ENCODE assay signal across 8 cellular contexts in genomic region chr16:82016268-82016667, GRCh38. TPM values are rescaled to one million over a fixed set of nuclear protein-coding genes. Genes with fewer than 3 reads are reported as not detected.
DNase-seq lines count a peak whose midpoint lies in the region; ATAC-seq and TF ChIP-seq lines count a peak whose summit lies in the region.

No MANE protein-coding gene starts in this region.

- no peaks in the 10 kb centered on the region for H3K36me3 ChIP-seq in adrenal gland (replicated peaks in 1 of 2)
- no peaks in the 10 kb centered on the region for H3K36me3 ChIP-seq in CD4-positive, alpha-beta memory T cell (ENCODE audit: insufficient read depth, low read length)

- no peaks in the 10 kb centered on the region for H3K9me3 Mint-ChIP-seq in activated CD8-positive, alpha-beta memory T cell treated with anti-CD3 and anti-CD28 coated beads, Interleukin-2, amount 10 ng/mL, durations not matched to agents 7 days and 5 days (ENCODE audit: low read depth)
- H3K9me3 Mint-ChIP-seq in effector memory CD8-positive, alpha-beta T cell, result peaks cover 0 to 1% of the 10 kb centered on the region in 2 donors
- peaks cover 0 to 11% (median 6%) of the 10 kb centered on the region in 8 donors for H3K9me3 Mint-ChIP-seq in CD4-positive, alpha-beta memory T cell

- H3K27me3 Mint-ChIP-seq in activated CD8-positive, alpha-beta memory T cell treated with anti-CD3 and anti-CD28 coated beads, Interleukin-2, amount 10 ng/mL, durations not matched to agents 7 days and 5 days, result peaks cover 36% of the 10 kb centered on the region
- H3K27me3 Mint-ChIP-seq in effector memory CD8-positive, alpha-beta T cell, result peaks cover 61 to 73% of the 10 kb centered on the region in 2 donors
- H3K27me3 Mint-ChIP-seq in CD4-positive, alpha-beta memory T cell, result peaks cover 28 to 39% of the 10 kb centered on the region in 2 donors

- peak; percentile 46 for DNase-seq in AG09319 (ENCODE audit: extremely low read depth, low read depth)
- no peak for DNase-seq in HFF-Myc (ENCODE audit: extremely low read depth, low read depth)
- DNase-seq in adrenal gland, result peak in 1 of 7 donors; percentile 7
- DNase-seq in left kidney (ENCODE audit: low read depth, low spot score), result peak; percentile 41
- no peak for DNase-seq in activated CD8-positive, alpha-beta memory T cell treated with anti-CD3 and anti-CD28 coated beads, Interleukin-2, amount 10 ng/mL, durations not matched to agents 7 days and 5 days
- no peak for DNase-seq in NCI-H226
- DNase-seq in effector memory CD8-positive, alpha-beta T cell, result no peak
- DNase-seq in CD4-positive, alpha-beta memory T cell, result no peak

- POLR2A ChIA-PET in CD4-positive, alpha-beta memory T cell (lab: Charles Lee; ENCODE audit: partially characterized antibody), result no interaction called here

- H3K4me1 Mint-ChIP-seq in activated CD8-positive, alpha-beta memory T cell treated with anti-CD3 and anti-CD28 coated beads, Interleukin-2, amount 10 ng/mL, durations not matched to agents 7 days and 5 days, result peaks cover 5% of the 10 kb centered on the region
- H3K4me1 Mint-ChIP-seq in effector memory CD8-positive, alpha-beta T cell (ENCODE audit: low read depth in 2 of 2), result peaks cover 4 to 8% of the 10 kb centered on the region in 2 donors
- peaks cover 5 to 10% (median 7%) of the 10 kb centered on the region in 4 donors for H3K4me1 Mint-ChIP-seq in CD4-positive, alpha-beta memory T cell

- H3K9me3 ChIP-seq in adrenal gland (replicated peaks in 1 of 3), result no peaks in the 10 kb centered on the region
- H3K9me3 ChIP-seq in CD4-positive, alpha-beta memory T cell (ENCODE audit: control insufficient read depth in 1 of 2, low read length in 2 of 2), result no peaks in the 10 kb centered on the region

- no peak overlapping the region for H3K27ac Mint-ChIP-seq in activated CD8-positive, alpha-beta memory T cell treated with anti-CD3 and anti-CD28 coated beads, Interleukin-2, amount 10 ng/mL, durations not matched to agents 7 days and 5 days
- no peak overlapping the region for H3K27ac Mint-ChIP-seq in effector memory CD8-positive, alpha-beta T cell
- no peak overlapping the region for H3K27ac Mint-ChIP-seq in CD4-positive, alpha-beta memory T cell

- peaks cover 12% of the 10 kb centered on the region for H3K27me3 ChIP-seq in adrenal gland
- no peaks in the 10 kb centered on the region for H3K27me3 ChIP-seq in CD4-positive, alpha-beta memory T cell (ENCODE audit: insufficient read depth, low read length)

- no peak overlapping the region for H3K4me3 Mint-ChIP-seq in activated CD8-positive, alpha-beta memory T cell treated with anti-CD3 and anti-CD28 coated beads, Interleukin-2, amount 10 ng/mL, durations not matched to agents 7 days and 5 days
- no peak overlapping the region for H3K4me3 Mint-ChIP-seq in effector memory CD8-positive, alpha-beta T cell
- no peak overlapping the region for H3K4me3 Mint-ChIP-seq in CD4-positive, alpha-beta memory T cell

- intact Hi-C loops in adrenal gland (cut with DNase I), result no loop called here
- intact Hi-C loops in CD4-positive, alpha-beta memory T cell (cut with micrococcal nuclease), result no loop called here

- peaks cover 2% of the 10 kb centered on the region for H3K36me3 Mint-ChIP-seq in activated CD8-positive, alpha-beta memory T cell treated with anti-CD3 and anti-CD28 coated beads, Interleukin-2, amount 10 ng/mL, durations not matched to agents 7 days and 5 days
- no peaks in the 10 kb centered on the region for H3K36me3 Mint-ChIP-seq in effector memory CD8-positive, alpha-beta T cell (ENCODE audit: insufficient read depth)
- H3K36me3 Mint-ChIP-seq in CD4-positive, alpha-beta memory T cell, result peaks cover 0 to 2% of the 10 kb centered on the region in 2 donors

- H3K4me3 ChIP-seq in HFF-Myc (replicated peaks; ENCODE audit: low read depth, low read length), result no peak overlapping the region
- H3K4me3 ChIP-seq in adrenal gland, result no peak overlapping the region
- H3K4me3 ChIP-seq in CD4-positive, alpha-beta memory T cell (ENCODE audit: low read length in 2 of 2), result no peak overlapping the region

- no peaks in the 10 kb centered on the region for H3K4me1 ChIP-seq in adrenal gland (replicated peaks in 1 of 2)
- H3K4me1 ChIP-seq in CD4-positive, alpha-beta memory T cell (ENCODE audit: insufficient read depth, low read length), result no peaks in the 10 kb centered on the region

- 15 to 35% (median 20%) methylated on average over 7 of the region's 7 CpGs for WGBS in adrenal gland, 4 donors

- no peak for ATAC-seq in activated CD8-positive, alpha-beta memory T cell treated with anti-CD3 and anti-CD28 coated beads, Interleukin-2, amount 10 ng/mL, durations not matched to agents 7 days and 5 days
- ATAC-seq in effector memory CD8-positive, alpha-beta T cell (replicated peaks), result no peak

- CTCF ChIA-PET in activated CD8-positive, alpha-beta memory T cell treated with anti-CD3 and anti-CD28 coated beads, Interleukin-2, amount 10 ng/mL, durations not matched to agents 7 days and 5 days (lab: Charles Lee), result interaction anchor here (1.0 kb wide), 1 partner anchor 30 kb away, joined by 3 read pairs; no protein-coding TSS in a partner anchor
- CTCF ChIA-PET in CD4-positive, alpha-beta memory T cell (lab: Charles Lee; ENCODE audit: partially characterized antibody), result no interaction called here

- TF ChIP-seq POLR2A in adrenal gland (IDR thresholded peaks at IDR 0.05), result no peak

- no peak overlapping the region for H3K27ac ChIP-seq in adrenal gland
- no peak overlapping the region for H3K27ac ChIP-seq in CD4-positive, alpha-beta memory T cell (ENCODE audit: low read depth, low read length)

- TF ChIP-seq CTCF in AG09319 (IDR thresholded peaks at IDR 0.05; ENCODE audit: low read depth, low read length) (peak; percentile 24), HFF-Myc (IDR thresholded peaks at IDR 0.05; ENCODE audit: low read depth, low read length, missing control alignments) (peak; percentile 37), adrenal gland (IDR thresholded peaks at IDR 0.05) (peak in 4 of 6 experiments; percentile 23 to 36 (median 29))

RNA-seq across cellular contexts. Expression of gene SDR42E1, which starts 5.0 kb away (rescaled TPM):
- total RNA-seq in adrenal gland, result under 1 TPM in 7 of 8 donors, not detected in 1; 0.17 to 0.65 (median 0.28) TPM
- under 1 TPM; 0.10 to 0.55 (median 0.16) TPM for polyA plus RNA-seq in adrenal gland
- 10 to 100 TPM in 1 of 2 experiments, 1 to 10 TPM in 1; 8.9 to 10.3 TPM for total RNA-seq in activated CD8-positive, alpha-beta memory T cell treated with anti-CD3 and anti-CD28 coated beads, Interleukin-2, amount 10 ng/mL, durations not matched to agents 7 days and 5 days
- 1 to 10 TPM; 8.1 to 9.8 TPM for total RNA-seq in CD4-positive, alpha-beta memory T cell
- 1 to 10 TPM; 2.3 to 5.0 TPM for polyA plus RNA-seq in CD4-positive, alpha-beta memory T cell

RNA-seq across cellular contexts. Expression of gene HSD17B2, which starts 18.8 kb away (rescaled TPM):
- not detected for total RNA-seq in adrenal gland
- polyA plus RNA-seq in adrenal gland, result under 1 TPM in 2 of 3 donors, not detected in 1; 0.10 to 0.16 TPM
- not detected for total RNA-seq in activated CD8-positive, alpha-beta memory T cell treated with anti-CD3 and anti-CD28 coated beads, Interleukin-2, amount 10 ng/mL, durations not matched to agents 7 days and 5 days
- total RNA-seq in CD4-positive, alpha-beta memory T cell, result not detected
- not detected for polyA plus RNA-seq in CD4-positive, alpha-beta memory T cell

Comparison
In these comparisons a context has a peak if more than half of its experiments do, and no peak if none do; other contexts are left out.
1. DNase-seq: peak in AG09319 (single experiment) and left kidney (single experiment); none in HFF-Myc (single experiment), activated CD8-positive, alpha-beta memory T cell treated with anti-CD3 and anti-CD28 coated beads, Interleukin-2, amount 10 ng/mL, durations not matched to agents 7 days and 5 days (single experiment), NCI-H226 (single experiment), effector memory CD8-positive, alpha-beta T cell (0 of 3) and CD4-positive, alpha-beta memory T cell (0 of 5).
2. RNA of gene SDR42E1, which starts 5.0 kb away (total RNA-seq): 8.9 to 10.3 TPM in activated CD8-positive, alpha-beta memory T cell treated with anti-CD3 and anti-CD28 coated beads, Interleukin-2, amount 10 ng/mL, durations not matched to agents 7 days and 5 days and 8.1 to 9.8 TPM in CD4-positive, alpha-beta memory T cell; 0.17 to 0.65 TPM in adrenal gland; every median in the first group is over 4 times any median in the second.
3. Peak in every context shown above with its lines, with median percentiles within 50 percentile points of each other: CTCF ChIP-seq.